Comparison of ENCODE assay signal across 7 cellular contexts in genomic region chr15:71730277-71731144, GRCh38.
A peak's percentile ranks its signal among the peaks of the same experiment; 100 is the strongest.
DNase-seq lines count a peak whose midpoint lies in the region; ATAC-seq, FAIRE-seq and TF ChIP-seq lines count a peak whose summit lies in the region.

No MANE protein-coding gene starts in this region.

- no peak overlapping the region for H3T11ph ChIP-seq in H9 (ENCODE audit: low read length)

- WGBS in H9 (ENCODE audit: extremely low coverage, insufficient read length, low lambda C conversion rate) = no CpG with 5 or more reads among the region's 15 CpGs

- H3K4me1 Mint-ChIP-seq in H9 (no peaks in the 10 kb centered on the region), astrocyte (ENCODE audit: low read depth, unreplicated experiment) (no peaks in the 10 kb centered on the region)

- no peaks in the 10 kb centered on the region for H3K4me1 ChIP-seq in DND-41 (ENCODE audit: insufficient read depth, low read length)
- H3K4me1 ChIP-seq in H9 (ENCODE audit: insufficient read depth, low read length) = no peaks in the 10 kb centered on the region
- H3K4me1 ChIP-seq in OCI-LY1 (ENCODE audit: insufficient read depth, low read length, severe bottlenecking) = no peaks in the 10 kb centered on the region
- no peaks in the 10 kb centered on the region for H3K4me1 ChIP-seq in astrocyte (ENCODE audit: insufficient read depth, low read length)

- H3K23ac ChIP-seq in H9 (ENCODE audit: insufficient read length, low read depth, low read length) = no peak overlapping the region

- H3K4ac ChIP-seq in H9 (ENCODE audit: low read depth, low read length) = no peak overlapping the region

- peaks cover 7% of the 10 kb centered on the region for H3K27me3 ChIP-seq in DND-41 (ENCODE audit: insufficient read depth, low read length, poor library complexity)
- H3K27me3 ChIP-seq in H9 (ENCODE audit: insufficient read depth, low read length) = no peaks in the 10 kb centered on the region
- no peaks in the 10 kb centered on the region for H3K27me3 ChIP-seq in OCI-LY1 (ENCODE audit: insufficient read depth, low read length)
- no peaks in the 10 kb centered on the region for H3K27me3 ChIP-seq in astrocyte (ENCODE audit: insufficient read depth, low read length)

- H3K79me1 ChIP-seq in H9 (ENCODE audit: insufficient read depth, low read depth, low read length, poor library complexity, severe bottlenecking) = no peaks in the 10 kb centered on the region

- H4K5ac ChIP-seq in H9 (ENCODE audit: insufficient read length, low read depth, low read length) = no peak overlapping the region

- no peak overlapping the region for H3K27ac ChIP-seq in DND-41 (ENCODE audit: low read length)
- H3K27ac ChIP-seq in H9 (ENCODE audit: insufficient read length, low read depth, low read length) = no peak overlapping the region
- no peak overlapping the region for H3K27ac ChIP-seq in OCI-LY1 (ENCODE audit: low read depth, low read length, poor library complexity, severe bottlenecking)
- H3K27ac ChIP-seq in astrocyte (ENCODE audit: low read depth, low read length) = no peak overlapping the region

- H3K4me3 ChIP-seq in DND-41 (ENCODE audit: low read depth in 1 of 2, low read length in 2 of 2) (no peak overlapping the region), OCI-LY1 (ENCODE audit: low read depth, low read length, poor library complexity, severe bottlenecking) (no peak overlapping the region), astrocyte (ENCODE audit: insufficient read depth, low read depth, low read length) (no peak overlapping the region)

- H3K9ac ChIP-seq in DND-41 (ENCODE audit: low read depth, low read length) (no peak overlapping the region), H9 (ENCODE audit: extremely low read depth, insufficient read length, low read length) (no peak overlapping the region), OCI-LY1 (ENCODE audit: low read length) (no peak overlapping the region), astrocyte (ENCODE audit: low read length) (no peak overlapping the region)

- H2AFZ ChIP-seq in DND-41 (ENCODE audit: low read depth, low read length) (no peak overlapping the region), H9 (ENCODE audit: low read length) (no peak overlapping the region), OCI-LY1 (ENCODE audit: low read length) (no peak overlapping the region), astrocyte (ENCODE audit: low read depth, low read length) (no peak overlapping the region)

- FAIRE-seq in astrocyte (lab: Jason Lieb, UNC) = peak; percentile 87

- no peak overlapping the region for H2BK120ac ChIP-seq in H9 (ENCODE audit: low read depth, low read length, poor library complexity, severe bottlenecking)

- H3K4me3 Mint-ChIP-seq in H9 (no peak overlapping the region), astrocyte (ENCODE audit: unreplicated experiment) (no peak overlapping the region)

- H3K27ac Mint-ChIP-seq in H9 = no peak overlapping the region
- no peak overlapping the region for H3K27ac Mint-ChIP-seq in astrocyte (ENCODE audit: unreplicated experiment)

- DNase-seq in DND-41 (peak; percentile 31), H9 (peak; percentile 42), astrocyte (ENCODE audit: low read depth) (peak; percentile 48), iPS DF 4.7 (ENCODE audit: extremely low read depth, low spot score) (peak; percentile 19)
- DNase-seq in stimulated activated CD4-positive, alpha-beta T cell treated with anti-CD3 and anti-CD28 coated beads, Interleukin-2, amount 100 ng/mL, for 48 hours = peak; percentile 6 to 31
- no peak for DNase-seq in stimulated activated naive CD4-positive, alpha-beta T cell treated with Interleukin-2 at 50 U/mL for 16 hours (lab: John Stamatoyannopoulos, UW)

- no peak overlapping the region for H2BK20ac ChIP-seq in H9 (ENCODE audit: low read depth, low read length, poor library complexity, severe bottlenecking)

- H3K9me3 Mint-ChIP-seq in H9 = no peaks in the 10 kb centered on the region
- no peaks in the 10 kb centered on the region for H3K9me3 Mint-ChIP-seq in astrocyte (ENCODE audit: unreplicated experiment)

- H3F3A ChIP-seq in OCI-LY1 (ENCODE audit: insufficient read depth, low read length) = no peaks in the 10 kb centered on the region

- ATAC-seq in DND-41 (ENCODE audit: insufficient read depth, low read depth) = peak; percentile 67; the same call in 1 of the 3 replicates

- no peak overlapping the region for H2BK12ac ChIP-seq in H9 (ENCODE audit: insufficient read length, low read depth, low read length)

- no peaks in the 10 kb centered on the region for H3K36me3 ChIP-seq in DND-41 (ENCODE audit: insufficient read depth, low read length)
- no peaks in the 10 kb centered on the region for H3K36me3 ChIP-seq in OCI-LY1 (ENCODE audit: insufficient read depth, low read length)
- H3K36me3 ChIP-seq in astrocyte (ENCODE audit: insufficient read depth, low read length) = no peaks in the 10 kb centered on the region

- H3K9me2 ChIP-seq in OCI-LY1 (ENCODE audit: low read depth, low read length) = no peaks in the 10 kb centered on the region

- H3K79me2 ChIP-seq in DND-41 (ENCODE audit: insufficient read depth, low read length) (no peaks in the 10 kb centered on the region), H9 (ENCODE audit: insufficient read depth, low read length) (no peaks in the 10 kb centered on the region), OCI-LY1 (ENCODE audit: insufficient read depth, low read length) (no peaks in the 10 kb centered on the region), astrocyte (ENCODE audit: insufficient read depth, low read length) (no peaks in the 10 kb centered on the region)

- H4K20me1 ChIP-seq in DND-41 (ENCODE audit: insufficient read depth, low read length) (no peaks in the 10 kb centered on the region), H9 (ENCODE audit: control insufficient read depth, insufficient read depth, insufficient read length) (no peaks in the 10 kb centered on the region), OCI-LY1 (ENCODE audit: insufficient read depth, low read length) (no peaks in the 10 kb centered on the region), astrocyte (ENCODE audit: insufficient read depth, low read length) (no peaks in the 10 kb centered on the region)

- H3K23me2 ChIP-seq in H9 (ENCODE audit: insufficient read length, low read depth, low read length, poor library complexity, severe bottlenecking) = no peaks in the 10 kb centered on the region

- H3K14ac ChIP-seq in H9 (ENCODE audit: insufficient read depth, low read length) = no peak overlapping the region

- H3K36me3 Mint-ChIP-seq in H9 (ENCODE audit: insufficient read depth in 1 of 3, low read depth in 3 of 3) (no peaks in the 10 kb centered on the region), astrocyte (ENCODE audit: low read depth, unreplicated experiment) (no peaks in the 10 kb centered on the region)

- H3K18ac ChIP-seq in H9 (ENCODE audit: insufficient read length, low read depth, low read length) = no peak overlapping the region

- H4K8ac ChIP-seq in H9 (replicated peaks; ENCODE audit: insufficient read length, low read depth, low read length) = no peak overlapping the region

- H2AK5ac ChIP-seq in H9 (ENCODE audit: insufficient read length, low read length) = no peak overlapping the region

- no peak overlapping the region for H2BK5ac ChIP-seq in H9 (ENCODE audit: insufficient read length, low read length)

- H3K4me2 ChIP-seq in DND-41 (ENCODE audit: insufficient read depth, low read length) = no peak overlapping the region
- no peak overlapping the region for H3K4me2 ChIP-seq in H9 (ENCODE audit: insufficient read depth, insufficient read length, low read length)
- no peak overlapping the region for H3K4me2 ChIP-seq in OCI-LY1 (ENCODE audit: low read length)
- H3K4me2 ChIP-seq in astrocyte (ENCODE audit: low read length) = no peak overlapping the region

- H2BK15ac ChIP-seq in H9 (ENCODE audit: low read depth, low read length) = no peak overlapping the region

- H3K56ac ChIP-seq in H9 (ENCODE audit: insufficient read length, low read depth, low read length) = no peak overlapping the region

- H3K27me3 Mint-ChIP-seq in H9 (ENCODE audit: low read depth) (no peaks in the 10 kb centered on the region), astrocyte (ENCODE audit: low read depth, unreplicated experiment) (peaks cover 2% of the 10 kb centered on the region)

- no peak overlapping the region for H4K91ac ChIP-seq in H9 (ENCODE audit: insufficient read length, low read depth, low read length)

- TF ChIP-seq CTCF in DND-41 (IDR thresholded peaks at IDR 0.05; ENCODE audit: borderline replicate concordance, extremely low read depth, low read length, poor library complexity, severe bottlenecking) (peak; percentile 82), H9 (conservative IDR thresholded peaks at IDR 0.05) (peak; percentile 82), OCI-LY1 (IDR thresholded peaks at IDR 0.05; ENCODE audit: low read length) (peak; percentile 76), astrocyte (IDR thresholded peaks at IDR 0.05; ENCODE audit: insufficient read depth, low read depth, low read length) (peak; percentile 77)

- H3K9me3 ChIP-seq in DND-41 (ENCODE audit: insufficient read depth, low read length, severe bottlenecking) = no peaks in the 10 kb centered on the region
- H3K9me3 ChIP-seq in H9 (ENCODE audit: control insufficient read depth, low read depth, low read length) = no peaks in the 10 kb centered on the region
- H3K9me3 ChIP-seq in OCI-LY1 (ENCODE audit: low read length) = no peaks in the 10 kb centered on the region
- H3K9me3 ChIP-seq in astrocyte (ENCODE audit: insufficient read depth, low read depth, low read length) = no peaks in the 10 kb centered on the region
